ENCODE assay signal across 1 cellular context in the genomic region with DNA sequence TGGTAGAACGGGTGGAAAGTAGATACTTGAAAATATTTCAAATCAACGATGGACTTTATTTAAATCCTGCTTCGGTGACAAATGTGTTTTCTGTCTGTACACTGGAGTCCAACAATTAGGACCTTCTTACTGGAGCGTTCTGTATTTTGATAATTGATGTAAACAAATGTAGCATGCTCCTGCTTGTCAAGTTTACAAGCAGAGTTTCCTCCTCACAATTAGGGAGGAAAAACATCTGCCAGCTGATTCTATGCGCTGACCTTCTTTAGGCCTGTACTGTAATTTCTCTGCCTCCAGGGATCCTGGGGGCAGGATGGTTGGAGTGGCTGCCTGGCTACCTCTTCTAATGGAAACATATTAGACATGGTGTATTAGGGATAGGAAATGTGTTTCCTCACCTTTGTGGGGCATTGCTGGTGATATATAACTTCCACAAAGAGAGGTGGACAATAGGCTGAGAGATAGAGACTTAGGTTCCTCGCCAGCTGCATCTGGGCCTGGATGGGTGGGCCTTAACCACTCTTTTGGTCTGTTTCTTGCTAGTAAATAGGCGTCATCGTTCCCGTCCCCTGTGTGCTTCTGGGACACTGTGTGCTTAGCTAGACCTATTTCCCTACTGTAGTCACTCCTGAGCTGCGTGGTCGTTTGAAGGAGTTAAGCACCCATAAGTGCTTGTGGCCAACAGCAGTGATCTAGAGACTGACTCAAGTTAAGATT.
TF ChIP-seq lines count a peak whose summit lies in the region.

No MANE protein-coding gene starts in this region.

TF ChIP-seq in endothelial cell of umbilical vein, 7 proteins besides CTCF, POLR2A, EP300 and RAD21:
- TF ChIP-seq JUN (IDR thresholded peaks at IDR 0.05; ENCODE audit: borderline replicate concordance, insufficient read depth, insufficient read length, low read depth) (no peak), POLR2AphosphoS5 (IDR thresholded peaks at IDR 0.05; ENCODE audit: insufficient read depth, low read depth, low read length) (no peak), GATA2 (IDR thresholded peaks at IDR 0.05; ENCODE audit: insufficient read depth, insufficient read length, low read depth, low read length) (no peak), FOS (IDR thresholded peaks at IDR 0.05; ENCODE audit: borderline replicate concordance, insufficient read depth, low read length) (no peak), EZH2 (IDR thresholded peaks at IDR 0.05; ENCODE audit: borderline replicate concordance, low read depth, low read length, severe bottlenecking) (no peak), MYC (IDR thresholded peaks at IDR 0.05; ENCODE audit: low read depth, low read length) (no peak)
- TF ChIP-seq, protein P1, sequence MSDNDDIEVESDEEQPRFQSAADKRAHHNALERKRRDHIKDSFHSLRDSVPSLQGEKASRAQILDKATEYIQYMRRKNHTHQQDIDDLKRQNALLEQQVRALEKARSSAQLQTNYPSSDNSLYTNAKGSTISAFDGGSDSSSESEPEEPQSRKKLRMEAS (IDR thresholded peaks at IDR 0.05; ENCODE audit: insufficient read depth, insufficient read length): no peak
